ENCODE assay signal across 10 cellular contexts in the genomic region with DNA sequence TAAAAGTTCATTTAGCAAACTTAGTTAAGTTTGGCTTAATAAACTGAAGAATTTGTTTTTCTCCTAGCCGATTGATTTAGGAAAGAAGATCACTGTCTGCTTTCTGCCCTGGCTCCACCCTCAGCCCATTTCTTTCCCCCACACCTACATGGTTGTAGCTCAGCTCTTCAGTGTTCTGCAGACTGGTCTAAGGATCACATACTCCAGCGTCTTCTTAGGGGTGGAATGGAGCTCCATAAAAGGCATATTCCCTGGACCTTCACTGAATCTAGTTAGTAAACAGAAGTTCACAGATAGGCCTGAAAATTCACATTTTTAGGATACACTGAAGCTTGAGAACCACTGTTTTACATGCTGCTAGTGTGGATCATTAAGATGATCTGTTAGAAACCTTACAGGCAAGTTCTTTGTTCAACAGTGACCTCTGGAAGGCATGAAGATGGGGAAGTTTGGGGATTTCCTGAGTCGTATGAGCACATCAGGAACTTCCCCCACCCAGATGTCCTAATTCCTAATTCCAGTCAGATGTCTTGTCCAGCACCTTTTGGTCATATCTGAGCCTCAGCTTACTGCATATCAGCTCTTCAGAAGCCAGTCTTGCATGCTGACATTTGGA. TPM values are rescaled to one million over a fixed set of nuclear protein-coding genes. Genes with fewer than 3 reads are reported as not detected.
DNase-seq lines count a peak whose midpoint lies in the region; ATAC-seq and TF ChIP-seq lines count a peak whose summit lies in the region.
"Had no signal": no experiment of that assay in that cellular context is flagged by ENCODE, and none has a peak within 500 bp of the region (broad histone marks: within the 10 kb centered on the region; RNA-seq: fewer than 3 reads in every experiment).

No MANE protein-coding gene starts in this region.

- TF ChIP-seq CTCF in fibroblast of the aortic adventitia (IDR thresholded peaks at IDR 0.05; ENCODE audit: insufficient read depth, low read length) = no peak

- peak; percentile 35 for ATAC-seq in GM19351 (IDR thresholded peaks at IDR 0.05; ENCODE audit: unreplicated experiment)
- peak; percentile 61 for ATAC-seq in HG03432 (IDR thresholded peaks at IDR 0.05; ENCODE audit: unreplicated experiment)

- peak overlapping the region; percentile 52 for H3K4me3 ChIP-seq in GM08714 (ENCODE audit: low read length)
- H3K4me3 ChIP-seq in fibroblast of the aortic adventitia (ENCODE audit: low read depth, low read length) = no peak overlapping the region

- DNase-seq in fibroblast of the aortic adventitia (ENCODE audit: low read depth) (peak; percentile 36), DMS53 (lab: John Stamatoyannopoulos, UW) (no peak), COR-L47 (lab: John Stamatoyannopoulos, UW) (no peak), putamen (ENCODE audit: low spot score) (no peak)
- no peak for DNase-seq in activated CD8-positive, alpha-beta memory T cell treated with anti-CD3 and anti-CD28 coated beads, Interleukin-2, amount 50 U/mL, for 48 hours
- DNase-seq: NCI-H2107, T-helper 1 cell had no signal

RNA-seq across cellular contexts. Expression of gene PIWIL4, which starts 16.8 kb away (rescaled TPM):
- total RNA-seq in fibroblast of the aortic adventitia (ENCODE audit: low replicate concordance) = 2.7 and 5.6 TPM in 2 replicates

RNA-seq across cellular contexts. Expression of gene FUT4, which starts 40.3 kb away (rescaled TPM):
- 5.6 and 7.1 TPM in 2 replicates for total RNA-seq in fibroblast of the aortic adventitia (ENCODE audit: low replicate concordance)
